9 cellular contexts compared by ENCODE assay signal in the genomic region with DNA sequence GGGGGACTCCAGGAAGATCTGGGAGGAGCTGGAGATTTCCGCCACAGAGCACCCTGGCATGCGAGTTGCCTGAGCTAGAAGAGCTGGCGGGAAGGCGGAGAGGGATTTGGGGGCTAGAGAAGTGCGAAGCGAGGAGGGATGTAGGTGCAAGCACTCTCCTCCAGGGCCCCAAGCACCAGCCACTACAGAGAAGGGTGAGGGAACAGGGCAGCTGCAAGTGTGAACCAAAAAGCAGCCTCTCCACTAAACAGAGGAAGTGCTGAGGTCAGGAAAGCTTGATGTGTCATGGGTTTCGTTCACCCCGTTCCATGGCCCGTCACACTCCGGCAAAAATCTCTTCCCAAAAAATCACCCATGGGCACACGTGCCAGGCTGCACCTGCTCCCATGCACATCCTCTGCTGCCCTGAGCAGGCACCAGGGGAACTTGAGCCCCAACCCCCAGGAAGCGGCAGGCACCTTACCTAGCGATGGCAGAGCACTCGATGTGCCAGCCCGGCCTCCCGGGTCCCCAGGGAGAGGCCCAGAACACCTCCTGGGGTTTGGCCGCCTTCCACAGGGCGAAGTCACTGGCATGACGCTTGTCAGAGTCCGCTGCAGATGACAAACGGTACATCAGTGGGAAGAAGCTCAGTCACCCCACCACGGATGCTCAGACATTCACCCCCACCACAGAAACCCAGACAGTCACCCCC. TPM values are rescaled to one million over a fixed set of nuclear protein-coding genes. Genes with fewer than 3 reads are reported as not detected.
DNase-seq lines count a peak whose midpoint lies in the region; ATAC-seq and FAIRE-seq lines count a peak whose summit lies in the region.
"Had no signal": no experiment of that assay in that cellular context is flagged by ENCODE, and none has a peak within 500 bp of the region (broad histone marks: within the 10 kb centered on the region; RNA-seq: fewer than 3 reads in every experiment).

No MANE protein-coding gene starts in this region.

- peaks cover 13 to 41% (median 15%) of the 10 kb centered on the region in 3 donors for H3K36me3 Mint-ChIP-seq in immature natural killer cell

- DNase-seq in immature natural killer cell: peak; percentile 30 to 53 (median 40)
- DNase-seq in activated gamma-delta T cell treated with Interleukin-2 at 50 U/mL for 16 hours: no peak
- no peak for DNase-seq in NCI-H2029 (lab: John Stamatoyannopoulos, UW)
- no peak for DNase-seq in stimulated activated naive CD4-positive, alpha-beta T cell (lab: John Stamatoyannopoulos, UW)
- no peak for DNase-seq in urothelium cell line (ENCODE audit: low spot score)
- DNase-seq: activated naive CD8-positive, alpha-beta T cell treated with anti-CD3 and anti-CD28 coated beads, Interleukin-2, amount 10 ng/mL, durations not matched to agents 7 days and 5 days had no signal

- ATAC-seq in GM18498 (IDR thresholded peaks at IDR 0.05; ENCODE audit: unreplicated experiment): peak; percentile 73
- peak; percentile 75 for ATAC-seq in GM21390 (IDR thresholded peaks at IDR 0.05; ENCODE audit: unreplicated experiment)
- peak; percentile 70 for ATAC-seq in HG03521 (IDR thresholded peaks at IDR 0.05; ENCODE audit: unreplicated experiment)

- peak overlapping the region; percentile 5 to 82 (median 74) for H3K4me3 Mint-ChIP-seq in immature natural killer cell
- H3K4me3 Mint-ChIP-seq: activated naive CD8-positive, alpha-beta T cell treated with anti-CD3 and anti-CD28 coated beads, Interleukin-2, amount 10 ng/mL, durations not matched to agents 7 days and 5 days had no signal

- FAIRE-seq in urothelium cell line (lab: Jason Lieb, UNC): no peak

- peaks cover 22 to 45% of the 10 kb centered on the region in 2 donors for H3K4me1 Mint-ChIP-seq in immature natural killer cell

- peak overlapping the region; percentile 73 to 96 (median 90) for H3K27ac Mint-ChIP-seq in immature natural killer cell
- H3K27ac Mint-ChIP-seq: activated naive CD8-positive, alpha-beta T cell treated with anti-CD3 and anti-CD28 coated beads, Interleukin-2, amount 10 ng/mL, durations not matched to agents 7 days and 5 days had no signal

- no peaks in the 10 kb centered on the region for H3K9me3 Mint-ChIP-seq in immature natural killer cell
- H3K9me3 Mint-ChIP-seq: activated naive CD8-positive, alpha-beta T cell treated with anti-CD3 and anti-CD28 coated beads, Interleukin-2, amount 10 ng/mL, durations not matched to agents 7 days and 5 days had no signal

- peaks cover 8 to 16% (median 8%) of the 10 kb centered on the region in 3 donors for H3K27me3 Mint-ChIP-seq in immature natural killer cell (ENCODE audit: low read depth in 3 of 3)
- H3K27me3 Mint-ChIP-seq: activated naive CD8-positive, alpha-beta T cell treated with anti-CD3 and anti-CD28 coated beads, Interleukin-2, amount 10 ng/mL, durations not matched to agents 7 days and 5 days had no signal

RNA-seq across cellular contexts. Expression of gene CARS2, which starts 29.3 kb away (rescaled TPM):
- 10 to 100 TPM; 40.8 to 54.5 (median 40.8) TPM for polyA plus RNA-seq in immature natural killer cell

RNA-seq across cellular contexts. Expression of gene ING1, which starts 36.8 kb away (rescaled TPM):
- polyA plus RNA-seq in immature natural killer cell: 10 to 100 TPM; 12.6 to 20.1 (median 17.6) TPM

Comparison
In these comparisons a context has a peak if more than half of its experiments do, and no peak if none do; other contexts are left out.
1. DNase-seq: peak in immature natural killer cell (3 of 3); none in activated gamma-delta T cell treated with Interleukin-2 at 50 U/mL for 16 hours (single experiment), NCI-H2029 (single experiment), stimulated activated naive CD4-positive, alpha-beta T cell (0 of 6) and urothelium cell line (single experiment).
2. Peak in every context shown above with its lines, with median percentiles within 50 percentile points of each other: ATAC-seq.